22 cellular contexts compared by ENCODE assay signal in genomic region chr3:130932979-130933378, GRCh38. TPM values are rescaled to one million over a fixed set of nuclear protein-coding genes. Genes with fewer than 3 reads are reported as not detected.
DNase-seq lines count a peak whose midpoint lies in the region; ATAC-seq, FAIRE-seq and TF ChIP-seq lines count a peak whose summit lies in the region.
"Had no signal": no experiment of that assay in that cellular context is flagged by ENCODE, and none has a peak within 500 bp of the region (broad histone marks: within the 10 kb centered on the region; RNA-seq: fewer than 3 reads in every experiment).

No MANE protein-coding gene starts in this region.

- H4K20me1 ChIP-seq in Karpas-422 (ENCODE audit: insufficient read depth, low read depth, low read length) (no peaks in the 10 kb centered on the region), astrocyte (ENCODE audit: insufficient read depth, low read length) (peaks cover 4% of the 10 kb centered on the region)

- no peaks in the 10 kb centered on the region for H3K9me2 ChIP-seq in Karpas-422 (replicated peaks; ENCODE audit: insufficient read depth, low read length)

- H3K27me3 ChIP-seq in Karpas-422 (ENCODE audit: low read length) (no peaks in the 10 kb centered on the region), astrocyte (ENCODE audit: insufficient read depth, low read length) (no peaks in the 10 kb centered on the region)

- H3K27me3 Mint-ChIP-seq in astrocyte (ENCODE audit: low read depth, unreplicated experiment): no peaks in the 10 kb centered on the region
- H3K27me3 Mint-ChIP-seq: CD8-positive, alpha-beta memory T cell had no signal

- H3K36me3 ChIP-seq in Karpas-422 (ENCODE audit: insufficient read depth, low read length) (peaks cover 73% of the 10 kb centered on the region), astrocyte (ENCODE audit: insufficient read depth, low read length) (peaks cover 5% of the 10 kb centered on the region)

- H3K4me3 ChIP-seq in Karpas-422 (ENCODE audit: low read length): no peak overlapping the region
- H3K4me3 ChIP-seq in astrocyte (ENCODE audit: insufficient read depth, low read depth, low read length): no peak overlapping the region
- H3K4me3 ChIP-seq: K562 had no signal

- H3K9ac ChIP-seq in Karpas-422 (ENCODE audit: low read length) (no peak overlapping the region), astrocyte (ENCODE audit: low read length) (no peak overlapping the region)

- no peaks in the 10 kb centered on the region for H3K9me3 Mint-ChIP-seq in astrocyte (ENCODE audit: unreplicated experiment)
- H3K9me3 Mint-ChIP-seq: CD8-positive, alpha-beta memory T cell had no signal

- peaks cover 38% of the 10 kb centered on the region for H3K4me1 Mint-ChIP-seq in astrocyte (ENCODE audit: low read depth, unreplicated experiment)

- H3K4me3 Mint-ChIP-seq in astrocyte (ENCODE audit: unreplicated experiment): no peak overlapping the region
- H3K4me3 Mint-ChIP-seq: CD8-positive, alpha-beta memory T cell had no signal

- peaks cover 95% of the 10 kb centered on the region for H3K79me2 ChIP-seq in Karpas-422 (ENCODE audit: low read length)
- peaks cover 40% of the 10 kb centered on the region for H3K79me2 ChIP-seq in astrocyte (ENCODE audit: insufficient read depth, low read length)

- H3K4me2 ChIP-seq in Karpas-422 (ENCODE audit: low read depth, low read length, poor library complexity, severe bottlenecking): no peak overlapping the region
- H3K4me2 ChIP-seq in astrocyte (ENCODE audit: low read length): peak overlapping the region; percentile 32

- H3K36me3 Mint-ChIP-seq in astrocyte (ENCODE audit: low read depth, unreplicated experiment): peaks cover 1% of the 10 kb centered on the region

- no peak overlapping the region for H3K27ac Mint-ChIP-seq in astrocyte (ENCODE audit: unreplicated experiment)

- ATAC-seq in HG02840 (IDR thresholded peaks at IDR 0.05; ENCODE audit: low FRiP score, unreplicated experiment) (no peak), HG03159 (IDR thresholded peaks at IDR 0.05; ENCODE audit: unreplicated experiment) (no peak)
- ATAC-seq: K562 had no signal

- H2AFZ ChIP-seq in Karpas-422 (ENCODE audit: low read length) (no peak overlapping the region), astrocyte (ENCODE audit: low read depth, low read length) (no peak overlapping the region)

- H3K27ac ChIP-seq in Karpas-422 (ENCODE audit: low read length) (peak overlapping the region; percentile 98; the same call in 1 of the 2 replicates), astrocyte (ENCODE audit: low read depth, low read length) (no peak overlapping the region)

- DNase-seq in D721Med (ENCODE audit: insufficient read length, low spot score) (no peak), Karpas-422 (no peak), NCI-H774 (lab: John Stamatoyannopoulos, UW) (peak; percentile 43), astrocyte (ENCODE audit: low read depth) (no peak), RPMI8226 (no peak)
- DNase-seq in stimulated activated CD4-positive, alpha-beta T cell treated with anti-CD3 and anti-CD28 coated beads, Interleukin-4, amount 100 ng/mL, for 1 hour: no peak
- DNase-seq: C1 segment of cervical spinal cord; CD8-positive, alpha-beta memory T cell; HCEC 1CT; MV-4-11; NCI-H1105; NCI-H2029; NCI-H446 treated with DMSO at 0.1 percent for 48 hours; NCI-H526; T-helper 2 cell had no signal

- no peak for TF ChIP-seq CTCF in D721Med (IDR thresholded peaks at IDR 0.05; ENCODE audit: insufficient read depth, missing control alignments)
- no peak for TF ChIP-seq CTCF in astrocyte (IDR thresholded peaks at IDR 0.05; ENCODE audit: insufficient read depth, low read depth, low read length)

- FAIRE-seq in D721Med (lab: Jason Lieb, UNC): peak; percentile 95
- no peak for FAIRE-seq in astrocyte (lab: Jason Lieb, UNC)
- FAIRE-seq: GM18507, H1, HTR-8/SVneo, K562, RCC 7860 had no signal

- H3K4me1 ChIP-seq in Karpas-422 (ENCODE audit: low read length) (peaks cover 70% of the 10 kb centered on the region), astrocyte (ENCODE audit: insufficient read depth, low read length) (peaks cover 17% of the 10 kb centered on the region)

- H3K9me3 ChIP-seq in Karpas-422 (ENCODE audit: low read length): no peaks in the 10 kb centered on the region
- no peaks in the 10 kb centered on the region for H3K9me3 ChIP-seq in astrocyte (ENCODE audit: insufficient read depth, low read depth, low read length)

RNA-seq across cellular contexts. Expression of gene ATP2C1, which starts 39.1 kb away (rescaled TPM):
- 133 and 179 TPM in 2 replicates for total RNA-seq in Karpas-422 (2014; rRNA removed; shearing (Covaris generic); ENCODE audit: low replicate concordance)
- 132 TPM in 2 replicates for total RNA-seq in astrocyte
